25 cellular contexts compared by ENCODE assay signal in genomic region chr13:59607172-59607571, GRCh38.
DNase-seq lines count a peak whose midpoint lies in the region; ATAC-seq and TF ChIP-seq lines count a peak whose summit lies in the region.
"Had no signal": no experiment of that assay in that cellular context is flagged by ENCODE, and none has a peak within 500 bp of the region (broad histone marks: within the 10 kb centered on the region; RNA-seq: fewer than 3 reads in every experiment).

No MANE protein-coding gene starts in this region.

- no peaks in the 10 kb centered on the region for H3K9me2 ChIP-seq in hepatocyte (replicated peaks; ENCODE audit: insufficient read depth)

- no peaks in the 10 kb centered on the region for H4K20me1 ChIP-seq in OCI-LY3 (ENCODE audit: insufficient read depth, low read length)
- H4K20me1 ChIP-seq in hepatocyte (ENCODE audit: insufficient read depth, poor library complexity, severe bottlenecking): no peaks in the 10 kb centered on the region
- H4K20me1 ChIP-seq in osteoblast (ENCODE audit: insufficient read depth, low read length): no peaks in the 10 kb centered on the region

- H3K27me3 ChIP-seq in OCI-LY3 (ENCODE audit: low read depth, low read length): no peaks in the 10 kb centered on the region
- H3K27me3 ChIP-seq in hepatocyte: no peaks in the 10 kb centered on the region
- no peaks in the 10 kb centered on the region for H3K27me3 ChIP-seq in stomach
- no peaks in the 10 kb centered on the region for H3K27me3 ChIP-seq in osteoblast (ENCODE audit: insufficient read depth, low read length)
- H3K27me3 ChIP-seq: SJSA1 had no signal

- TF ChIP-seq CTCF in OCI-LY3 (IDR thresholded peaks at IDR 0.05; ENCODE audit: low read depth, low read length): no peak
- no peak for TF ChIP-seq CTCF in hepatocyte (IDR thresholded peaks at IDR 0.05; ENCODE audit: poor library complexity)
- TF ChIP-seq CTCF in stomach (IDR thresholded peaks at IDR 0.05): no peak
- no peak for TF ChIP-seq CTCF in osteoblast (IDR thresholded peaks at IDR 0.05; ENCODE audit: extremely low read depth, low read depth, low read length)

- WGBS in hepatocyte (ENCODE audit: low lambda C conversion rate, missing lambda C conversion rate): 13% methylated on average over 1 of the region's 1 CpG
- WGBS in stomach, 5 donors: 18 to 31% (median 20%) methylated on average over 1 of the region's 1 CpG

- peak overlapping the region; percentile 14 for H3K9ac ChIP-seq in OCI-LY3 (ENCODE audit: low read length)

- TF ChIP-seq POLR2A in stomach (IDR thresholded peaks at IDR 0.05): no peak

- H2AFZ ChIP-seq in OCI-LY3 (ENCODE audit: low read depth, low read length) (peak overlapping the region; percentile 65), hepatocyte (no peak overlapping the region), osteoblast (ENCODE audit: low read length) (no peak overlapping the region)

- H3K4me3 ChIP-seq in OCI-LY3 (ENCODE audit: low read length) (0 out of 2 replicates have a peak overlapping the region, but pooled peaks have one; percentile 4), hepatocyte (no peak overlapping the region), stomach (no peak overlapping the region), osteoblast (ENCODE audit: insufficient read depth, low read length) (no peak overlapping the region)
- H3K4me3 ChIP-seq: SJSA1 had no signal

- H3K79me2 ChIP-seq in OCI-LY3 (ENCODE audit: low read length) (no peaks in the 10 kb centered on the region), hepatocyte (no peaks in the 10 kb centered on the region), osteoblast (ENCODE audit: insufficient read depth, low read length) (no peaks in the 10 kb centered on the region)

- H3K4me1 ChIP-seq in OCI-LY3 (ENCODE audit: low read length): peaks cover 24% of the 10 kb centered on the region
- peaks cover 9% of the 10 kb centered on the region for H3K4me1 ChIP-seq in hepatocyte (ENCODE audit: insufficient read depth)
- H3K4me1 ChIP-seq in stomach: peaks cover 0 to 8% (median 0%) of the 10 kb centered on the region in 4 donors
- no peaks in the 10 kb centered on the region for H3K4me1 ChIP-seq in osteoblast (ENCODE audit: insufficient read depth, low read length)
- H3K4me1 ChIP-seq: SJSA1 had no signal

- H3K4me2 ChIP-seq in OCI-LY3 (ENCODE audit: low read length): peak overlapping the region; percentile 45
- H3K4me2 ChIP-seq in hepatocyte: peak overlapping the region; percentile 61
- H3K4me2 ChIP-seq in osteoblast (ENCODE audit: insufficient read depth, low read length): no peak overlapping the region

- intact Hi-C loops in stomach (cut with DNase I; ENCODE audit: low total_unique reads): no loop called here

- H3K27ac ChIP-seq in OCI-LY3 (ENCODE audit: low read length) (peak overlapping the region; percentile 49), hepatocyte (peak overlapping the region; percentile 65), stomach (peak overlapping the region in 3 of 5 donors; percentile 39 to 56 (median 40)), osteoblast (ENCODE audit: low read depth, low read length) (no peak overlapping the region)
- H3K27ac ChIP-seq: SJSA1 had no signal

- H3K36me3 ChIP-seq in OCI-LY3 (replicated peaks; ENCODE audit: low read depth, low read length): no peaks in the 10 kb centered on the region
- H3K36me3 ChIP-seq in hepatocyte (replicated peaks; ENCODE audit: insufficient read depth, low read depth): no peaks in the 10 kb centered on the region
- H3K36me3 ChIP-seq in stomach: no peaks in the 10 kb centered on the region
- H3K36me3 ChIP-seq in osteoblast (ENCODE audit: insufficient read depth, low read length): no peaks in the 10 kb centered on the region
- H3K36me3 ChIP-seq: SJSA1 had no signal

- H3K9me3 ChIP-seq in OCI-LY3 (ENCODE audit: insufficient read depth, low read length) (no peaks in the 10 kb centered on the region; the same call in 1 of the 2 replicates), hepatocyte (ENCODE audit: low read depth) (no peaks in the 10 kb centered on the region), stomach (no peaks in the 10 kb centered on the region), osteoblast (ENCODE audit: low read depth, low read length) (no peaks in the 10 kb centered on the region)
- H3K9me3 ChIP-seq: SJSA1 had no signal

- peak; percentile 22 for ATAC-seq in GM19023 (IDR thresholded peaks at IDR 0.05; ENCODE audit: unreplicated experiment)

- TF ChIP-seq EP300 in stomach (IDR thresholded peaks at IDR 0.05): no peak

- DNase-seq in hepatocyte (ENCODE audit: low spot score) (no peak), stomach (no peak), NCI-H774 (lab: John Stamatoyannopoulos, UW) (no peak), NK-92 (lab: John Stamatoyannopoulos, UW; ENCODE audit: unreplicated experiment) (no peak), osteoblast (ENCODE audit: insufficient read length, low spot score, missing footprints) (no peak)
- DNase-seq: C1 segment of cervical spinal cord; CD4-positive, alpha-beta memory T cell; DMS79 treated with DMSO at 0.1 percent for 48 hours; GF-D8; GOT3; HCEC 1CT; NCI-H1092; NCI-H1436; NCI-H187; NCI-H2171 treated with DMSO at 0.1 percent for 48 hours; NCI-H345; NCI-H510A treated with DMSO at 0.1 percent for 48 hours; NCI-H748 treated with DMSO at 0.1 percent for 48 hours; NK-92 treated with Interleukin-12 subunit alpha and Interleukin-12 subunit beta, amount 100 ng/mL, for 24 hours; Right ventricle myocardium superior; RPMI8226; T-helper 1 cell had no signal
